Comparison of ENCODE assay signal across 1 cellular context in the genomic region with DNA sequence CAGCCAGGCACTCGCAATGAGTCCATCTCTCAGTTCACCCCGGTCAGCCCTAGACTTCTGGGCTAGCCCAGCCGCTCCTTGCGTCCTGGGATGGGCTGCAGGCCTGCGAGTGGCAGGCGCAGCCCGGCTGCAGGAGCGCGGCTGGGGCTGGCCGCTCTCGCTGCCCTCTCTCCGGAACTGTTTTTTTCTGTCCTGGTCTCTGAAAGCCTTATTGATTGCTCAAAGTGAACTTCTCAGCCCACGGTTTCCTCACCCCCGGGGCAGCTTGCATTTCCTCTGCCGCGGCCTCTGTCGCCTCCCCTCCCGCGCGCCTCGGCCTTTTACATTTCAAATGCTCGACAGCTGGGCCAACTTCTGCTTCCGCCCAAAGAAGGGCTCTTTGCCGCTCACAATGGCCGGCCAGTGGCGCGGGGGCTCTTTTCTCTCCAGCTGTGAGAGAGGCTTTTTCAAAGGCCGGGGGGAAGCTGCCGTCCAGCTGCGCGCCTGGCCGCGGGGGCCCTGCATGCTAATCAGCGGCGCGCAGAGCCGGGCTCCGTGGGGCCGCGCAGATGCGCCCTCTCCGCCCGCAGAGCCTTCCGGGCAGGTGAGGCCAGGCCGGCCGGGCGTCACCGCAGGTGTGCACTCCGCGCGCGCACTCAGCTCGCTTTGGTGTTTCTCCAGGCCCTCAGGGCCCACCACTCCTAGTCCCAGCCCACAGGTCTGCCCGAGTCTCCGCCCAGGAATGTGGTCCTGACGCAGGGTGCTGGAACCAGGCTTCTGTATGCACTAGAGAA.
TF ChIP-seq lines count a peak whose summit lies in the region.

No MANE protein-coding gene starts in this region.

TF ChIP-seq in HepG2, 621 proteins besides CTCF, POLR2A, EP300 and RAD21 (continued from another document):
- TF ChIP-seq, protein P1, sequence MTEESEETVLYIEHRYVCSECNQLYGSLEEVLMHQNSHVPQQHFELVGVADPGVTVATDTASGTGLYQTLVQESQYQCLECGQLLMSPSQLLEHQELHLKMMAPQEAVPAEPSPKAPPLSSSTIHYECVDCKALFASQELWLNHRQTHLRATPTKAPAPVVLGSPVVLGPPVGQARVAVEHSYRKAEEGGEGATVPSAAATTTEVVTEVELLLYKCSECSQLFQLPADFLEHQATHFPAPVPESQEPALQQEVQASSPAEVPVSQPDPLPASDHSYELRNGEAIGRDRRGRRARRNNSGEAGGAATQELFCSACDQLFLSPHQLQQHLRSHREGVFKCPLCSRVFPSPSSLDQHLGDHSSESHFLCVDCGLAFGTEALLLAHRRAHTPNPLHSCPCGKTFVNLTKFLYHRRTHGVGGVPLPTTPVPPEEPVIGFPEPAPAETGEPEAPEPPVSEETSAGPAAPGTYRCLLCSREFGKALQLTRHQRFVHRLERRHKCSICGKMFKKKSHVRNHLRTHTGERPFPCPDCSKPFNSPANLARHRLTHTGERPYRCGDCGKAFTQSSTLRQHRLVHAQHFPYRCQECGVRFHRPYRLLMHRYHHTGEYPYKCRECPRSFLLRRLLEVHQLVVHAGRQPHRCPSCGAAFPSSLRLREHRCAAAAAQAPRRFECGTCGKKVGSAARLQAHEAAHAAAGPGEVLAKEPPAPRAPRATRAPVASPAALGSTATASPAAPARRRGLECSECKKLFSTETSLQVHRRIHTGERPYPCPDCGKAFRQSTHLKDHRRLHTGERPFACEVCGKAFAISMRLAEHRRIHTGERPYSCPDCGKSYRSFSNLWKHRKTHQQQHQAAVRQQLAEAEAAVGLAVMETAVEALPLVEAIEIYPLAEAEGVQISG (CRISPR knock-in tag; IDR thresholded peaks at IDR 0.05), result no peak
- TF ChIP-seq, protein P2, sequence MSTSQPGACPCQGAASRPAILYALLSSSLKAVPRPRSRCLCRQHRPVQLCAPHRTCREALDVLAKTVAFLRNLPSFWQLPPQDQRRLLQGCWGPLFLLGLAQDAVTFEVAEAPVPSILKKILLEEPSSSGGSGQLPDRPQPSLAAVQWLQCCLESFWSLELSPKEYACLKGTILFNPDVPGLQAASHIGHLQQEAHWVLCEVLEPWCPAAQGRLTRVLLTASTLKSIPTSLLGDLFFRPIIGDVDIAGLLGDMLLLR (CRISPR knock-in tag; IDR thresholded peaks at IDR 0.05), result no peak
- TF ChIP-seq, protein P3, sequence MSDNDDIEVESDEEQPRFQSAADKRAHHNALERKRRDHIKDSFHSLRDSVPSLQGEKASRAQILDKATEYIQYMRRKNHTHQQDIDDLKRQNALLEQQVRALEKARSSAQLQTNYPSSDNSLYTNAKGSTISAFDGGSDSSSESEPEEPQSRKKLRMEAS (IDR thresholded peaks at IDR 0.05), result no peak
- no peak for TF ChIP-seq PLRG1 (conservative IDR thresholded peaks at IDR 0.05)
- TF ChIP-seq, protein P4, sequence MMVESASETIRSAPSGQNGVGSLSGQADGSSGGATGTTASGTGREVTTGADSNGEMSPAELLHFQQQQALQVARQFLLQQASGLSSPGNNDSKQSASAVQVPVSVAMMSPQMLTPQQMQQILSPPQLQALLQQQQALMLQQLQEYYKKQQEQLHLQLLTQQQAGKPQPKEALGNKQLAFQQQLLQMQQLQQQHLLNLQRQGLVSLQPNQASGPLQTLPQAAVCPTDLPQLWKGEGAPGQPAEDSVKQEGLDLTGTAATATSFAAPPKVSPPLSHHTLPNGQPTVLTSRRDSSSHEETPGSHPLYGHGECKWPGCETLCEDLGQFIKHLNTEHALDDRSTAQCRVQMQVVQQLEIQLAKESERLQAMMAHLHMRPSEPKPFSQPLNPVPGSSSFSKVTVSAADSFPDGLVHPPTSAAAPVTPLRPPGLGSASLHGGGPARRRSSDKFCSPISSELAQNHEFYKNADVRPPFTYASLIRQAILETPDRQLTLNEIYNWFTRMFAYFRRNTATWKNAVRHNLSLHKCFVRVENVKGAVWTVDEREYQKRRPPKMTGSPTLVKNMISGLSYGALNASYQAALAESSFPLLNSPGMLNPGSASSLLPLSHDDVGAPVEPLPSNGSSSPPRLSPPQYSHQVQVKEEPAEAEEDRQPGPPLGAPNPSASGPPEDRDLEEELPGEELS (CRISPR knock-in tag; IDR thresholded peaks at IDR 0.05), result no peak
- TF ChIP-seq KAT7 (CRISPR knock-in tag; IDR thresholded peaks at IDR 0.05; ENCODE audit: borderline replicate concordance), result no peak
- TF ChIP-seq FOXJ3 (CRISPR knock-in tag; IDR thresholded peaks at IDR 0.05; ENCODE audit: borderline replicate concordance), result no peak
- TF ChIP-seq MXI1 (IDR thresholded peaks at IDR 0.05; ENCODE audit: borderline replicate concordance, low read depth, low read length), result no peak
- TF ChIP-seq, protein P5, sequence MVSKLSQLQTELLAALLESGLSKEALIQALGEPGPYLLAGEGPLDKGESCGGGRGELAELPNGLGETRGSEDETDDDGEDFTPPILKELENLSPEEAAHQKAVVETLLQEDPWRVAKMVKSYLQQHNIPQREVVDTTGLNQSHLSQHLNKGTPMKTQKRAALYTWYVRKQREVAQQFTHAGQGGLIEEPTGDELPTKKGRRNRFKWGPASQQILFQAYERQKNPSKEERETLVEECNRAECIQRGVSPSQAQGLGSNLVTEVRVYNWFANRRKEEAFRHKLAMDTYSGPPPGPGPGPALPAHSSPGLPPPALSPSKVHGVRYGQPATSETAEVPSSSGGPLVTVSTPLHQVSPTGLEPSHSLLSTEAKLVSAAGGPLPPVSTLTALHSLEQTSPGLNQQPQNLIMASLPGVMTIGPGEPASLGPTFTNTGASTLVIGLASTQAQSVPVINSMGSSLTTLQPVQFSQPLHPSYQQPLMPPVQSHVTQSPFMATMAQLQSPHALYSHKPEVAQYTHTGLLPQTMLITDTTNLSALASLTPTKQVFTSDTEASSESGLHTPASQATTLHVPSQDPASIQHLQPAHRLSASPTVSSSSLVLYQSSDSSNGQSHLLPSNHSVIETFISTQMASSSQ (IDR thresholded peaks at IDR 0.05; ENCODE audit: low read depth), result no peak
- TF ChIP-seq, protein P5 (CRISPR knock-in tag; IDR thresholded peaks at IDR 0.05; ENCODE audit: borderline replicate concordance), result no peak
- TF ChIP-seq, protein P6, sequence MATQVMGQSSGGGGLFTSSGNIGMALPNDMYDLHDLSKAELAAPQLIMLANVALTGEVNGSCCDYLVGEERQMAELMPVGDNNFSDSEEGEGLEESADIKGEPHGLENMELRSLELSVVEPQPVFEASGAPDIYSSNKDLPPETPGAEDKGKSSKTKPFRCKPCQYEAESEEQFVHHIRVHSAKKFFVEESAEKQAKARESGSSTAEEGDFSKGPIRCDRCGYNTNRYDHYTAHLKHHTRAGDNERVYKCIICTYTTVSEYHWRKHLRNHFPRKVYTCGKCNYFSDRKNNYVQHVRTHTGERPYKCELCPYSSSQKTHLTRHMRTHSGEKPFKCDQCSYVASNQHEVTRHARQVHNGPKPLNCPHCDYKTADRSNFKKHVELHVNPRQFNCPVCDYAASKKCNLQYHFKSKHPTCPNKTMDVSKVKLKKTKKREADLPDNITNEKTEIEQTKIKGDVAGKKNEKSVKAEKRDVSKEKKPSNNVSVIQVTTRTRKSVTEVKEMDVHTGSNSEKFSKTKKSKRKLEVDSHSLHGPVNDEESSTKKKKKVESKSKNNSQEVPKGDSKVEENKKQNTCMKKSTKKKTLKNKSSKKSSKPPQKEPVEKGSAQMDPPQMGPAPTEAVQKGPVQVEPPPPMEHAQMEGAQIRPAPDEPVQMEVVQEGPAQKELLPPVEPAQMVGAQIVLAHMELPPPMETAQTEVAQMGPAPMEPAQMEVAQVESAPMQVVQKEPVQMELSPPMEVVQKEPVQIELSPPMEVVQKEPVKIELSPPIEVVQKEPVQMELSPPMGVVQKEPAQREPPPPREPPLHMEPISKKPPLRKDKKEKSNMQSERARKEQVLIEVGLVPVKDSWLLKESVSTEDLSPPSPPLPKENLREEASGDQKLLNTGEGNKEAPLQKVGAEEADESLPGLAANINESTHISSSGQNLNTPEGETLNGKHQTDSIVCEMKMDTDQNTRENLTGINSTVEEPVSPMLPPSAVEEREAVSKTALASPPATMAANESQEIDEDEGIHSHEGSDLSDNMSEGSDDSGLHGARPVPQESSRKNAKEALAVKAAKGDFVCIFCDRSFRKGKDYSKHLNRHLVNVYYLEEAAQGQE (IDR thresholded peaks at IDR 0.05; ENCODE audit: borderline replicate concordance in 1 of 2, low read depth in 1 of 2, low read length in 2 of 2), result no peak
- TF ChIP-seq, protein P7, sequence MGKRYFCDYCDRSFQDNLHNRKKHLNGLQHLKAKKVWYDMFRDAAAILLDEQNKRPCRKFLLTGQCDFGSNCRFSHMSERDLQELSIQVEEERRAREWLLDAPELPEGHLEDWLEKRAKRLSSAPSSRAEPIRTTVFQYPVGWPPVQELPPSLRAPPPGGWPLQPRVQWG (CRISPR knock-in tag; IDR thresholded peaks at IDR 0.05; ENCODE audit: borderline replicate concordance, low read depth), result no peak
- no peak for TF ChIP-seq ATRX (CRISPR knock-in tag; IDR thresholded peaks at IDR 0.05; ENCODE audit: borderline replicate concordance)
- TF ChIP-seq ZFP36L1 (CRISPR knock-in tag; IDR thresholded peaks at IDR 0.05), result no peak
- TF ChIP-seq, protein P8, sequence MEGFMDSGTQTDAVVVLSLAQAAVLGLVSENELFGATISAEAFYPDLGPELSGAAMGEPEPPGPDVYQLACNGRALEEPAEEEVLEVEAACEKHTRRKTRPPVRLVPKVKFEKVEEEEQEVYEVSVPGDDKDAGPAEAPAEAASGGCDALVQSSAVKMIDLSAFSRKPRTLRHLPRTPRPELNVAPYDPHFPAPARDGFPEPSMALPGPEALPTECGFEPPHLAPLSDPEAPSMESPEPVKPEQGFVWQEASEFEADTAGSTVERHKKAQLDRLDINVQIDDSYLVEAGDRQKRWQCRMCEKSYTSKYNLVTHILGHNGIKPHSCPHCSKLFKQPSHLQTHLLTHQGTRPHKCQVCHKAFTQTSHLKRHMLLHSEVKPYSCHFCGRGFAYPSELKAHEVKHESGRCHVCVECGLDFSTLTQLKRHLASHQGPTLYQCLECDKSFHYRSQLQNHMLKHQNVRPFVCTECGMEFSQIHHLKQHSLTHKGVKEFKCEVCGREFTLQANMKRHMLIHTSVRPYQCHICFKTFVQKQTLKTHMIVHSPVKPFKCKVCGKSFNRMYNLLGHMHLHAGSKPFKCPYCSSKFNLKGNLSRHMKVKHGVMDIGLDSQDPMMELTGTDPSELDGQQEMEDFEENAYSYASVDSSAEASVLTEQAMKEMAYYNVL (CRISPR knock-in tag; IDR thresholded peaks at IDR 0.05; ENCODE audit: borderline replicate concordance), result no peak
- no peak for TF ChIP-seq ZNF333 (CRISPR knock-in tag; IDR thresholded peaks at IDR 0.05; ENCODE audit: borderline replicate concordance)
- TF ChIP-seq, protein P9, sequence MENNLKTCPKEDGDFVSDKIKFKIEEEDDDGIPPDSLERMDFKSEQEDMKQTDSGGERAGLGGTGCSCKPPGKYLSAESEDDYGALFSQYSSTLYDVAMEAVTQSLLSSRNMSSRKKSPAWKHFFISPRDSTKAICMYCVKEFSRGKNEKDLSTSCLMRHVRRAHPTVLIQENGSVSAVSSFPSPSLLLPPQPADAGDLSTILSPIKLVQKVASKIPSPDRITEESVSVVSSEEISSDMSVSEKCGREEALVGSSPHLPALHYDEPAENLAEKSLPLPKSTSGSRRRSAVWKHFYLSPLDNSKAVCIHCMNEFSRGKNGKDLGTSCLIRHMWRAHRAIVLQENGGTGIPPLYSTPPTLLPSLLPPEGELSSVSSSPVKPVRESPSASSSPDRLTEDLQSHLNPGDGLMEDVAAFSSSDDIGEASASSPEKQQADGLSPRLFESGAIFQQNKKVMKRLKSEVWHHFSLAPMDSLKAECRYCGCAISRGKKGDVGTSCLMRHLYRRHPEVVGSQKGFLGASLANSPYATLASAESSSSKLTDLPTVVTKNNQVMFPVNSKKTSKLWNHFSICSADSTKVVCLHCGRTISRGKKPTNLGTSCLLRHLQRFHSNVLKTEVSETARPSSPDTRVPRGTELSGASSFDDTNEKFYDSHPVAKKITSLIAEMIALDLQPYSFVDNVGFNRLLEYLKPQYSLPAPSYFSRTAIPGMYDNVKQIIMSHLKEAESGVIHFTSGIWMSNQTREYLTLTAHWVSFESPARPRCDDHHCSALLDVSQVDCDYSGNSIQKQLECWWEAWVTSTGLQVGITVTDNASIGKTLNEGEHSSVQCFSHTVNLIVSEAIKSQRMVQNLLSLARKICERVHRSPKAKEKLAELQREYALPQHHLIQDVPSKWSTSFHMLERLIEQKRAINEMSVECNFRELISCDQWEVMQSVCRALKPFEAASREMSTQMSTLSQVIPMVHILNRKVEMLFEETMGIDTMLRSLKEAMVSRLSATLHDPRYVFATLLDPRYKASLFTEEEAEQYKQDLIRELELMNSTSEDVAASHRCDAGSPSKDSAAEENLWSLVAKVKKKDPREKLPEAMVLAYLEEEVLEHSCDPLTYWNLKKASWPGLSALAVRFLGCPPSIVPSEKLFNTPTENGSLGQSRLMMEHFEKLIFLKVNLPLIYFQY (CRISPR knock-in tag; IDR thresholded peaks at IDR 0.05; ENCODE audit: borderline replicate concordance), result no peak
- TF ChIP-seq, protein P10, sequence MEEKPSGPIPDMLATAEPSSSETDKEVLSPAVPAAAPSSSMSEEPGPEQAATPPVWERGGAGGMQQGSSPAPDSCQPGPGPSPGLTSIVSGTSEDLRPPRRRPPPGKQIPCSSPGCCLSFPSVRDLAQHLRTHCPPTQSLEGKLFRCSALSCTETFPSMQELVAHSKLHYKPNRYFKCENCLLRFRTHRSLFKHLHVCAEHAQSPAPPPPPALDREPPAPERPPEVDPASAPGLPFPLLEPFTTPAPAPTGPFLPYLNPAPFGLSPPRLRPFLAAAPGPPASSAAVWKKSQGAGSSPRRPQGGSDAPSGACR (CRISPR knock-in tag; IDR thresholded peaks at IDR 0.05), result no peak
- TF ChIP-seq TBX3 (IDR thresholded peaks at IDR 0.05; ENCODE audit: borderline replicate concordance), result no peak
- TF ChIP-seq GFI1 (CRISPR knock-in tag; IDR thresholded peaks at IDR 0.05; ENCODE audit: borderline replicate concordance), result no peak
